Comparison of ENCODE assay signal across 1 cellular context in genomic region chr16:9090101-9090959, GRCh38.
TF ChIP-seq lines count a peak whose summit lies in the region.

No MANE protein-coding gene starts in this region.

TF ChIP-seq in K562, 482 proteins besides CTCF, POLR2A, EP300 and RAD21 (continued from another document and continues in another):
- TF ChIP-seq ZNF589 (CRISPR knock-in tag; IDR thresholded peaks at IDR 0.05; ENCODE audit: low read depth) = 0 out of 2 replicates have a peak, but pooled peaks have one; percentile 77
- 0 out of 2 replicates have a peak, but pooled peaks have one; percentile 17 for TF ChIP-seq STAG1 (CRISPR knock-in tag; IDR thresholded peaks at IDR 0.05; ENCODE audit: borderline replicate concordance)
- TF ChIP-seq ZNF263 (CRISPR knock-in tag; IDR thresholded peaks at IDR 0.05; ENCODE audit: borderline replicate concordance) = no peak
- 0 out of 2 replicates have a peak, but pooled peaks have one; percentile 58 for TF ChIP-seq RBM14 (IDR thresholded peaks at IDR 0.05; ENCODE audit: borderline replicate concordance, insufficient read depth, low read depth, low read length)
- TF ChIP-seq AFF4 (CRISPR knock-in tag; IDR thresholded peaks at IDR 0.05) = peak; percentile 90
- no peak for TF ChIP-seq NFATC3 (IDR thresholded peaks at IDR 0.05)
- no peak for TF ChIP-seq ZNF134 (CRISPR knock-in tag; conservative IDR thresholded peaks at IDR 0.05)
- TF ChIP-seq ZNF780A (CRISPR knock-in tag; IDR thresholded peaks at IDR 0.05) = no peak
- no peak for TF ChIP-seq ZNF551 (CRISPR knock-in tag; IDR thresholded peaks at IDR 0.05)
- no peak for TF ChIP-seq ZNF124 (CRISPR knock-in tag; IDR thresholded peaks at IDR 0.05)
- no peak for TF ChIP-seq ADNP (tag; IDR thresholded peaks at IDR 0.05)
- peak in 1 of 3 experiments; percentile 8 for TF ChIP-seq YY1 (IDR thresholded peaks at IDR 0.05; ENCODE audit: borderline replicate concordance in 1 of 3, control insufficient read depth in 1 of 3, extremely low read depth in 1 of 3, insufficient read depth in 3 of 3, insufficient read length in 1 of 3, insufficient replicate concordance in 2 of 3, low read depth in 1 of 3, low read length in 2 of 3)
- no peak for TF ChIP-seq CEBPZ (IDR thresholded peaks at IDR 0.05; ENCODE audit: borderline replicate concordance, low read depth, low read length)
- peak; percentile 61; the same call in 1 of the 2 replicates for TF ChIP-seq ZBTB7A (IDR thresholded peaks at IDR 0.05; ENCODE audit: borderline replicate concordance, control insufficient read depth, low read depth, low read length)
- TF ChIP-seq ETV6 (IDR thresholded peaks at IDR 0.05; ENCODE audit: borderline replicate concordance in 1 of 2, low read depth in 2 of 2, low read length in 1 of 2) = peak in 1 of 2 experiments; percentile 67; a peak in 1 of 4 replicates
- TF ChIP-seq ETV6 (CRISPR knock-in tag; IDR thresholded peaks at IDR 0.05; ENCODE audit: borderline replicate concordance) = no peak
- no peak for TF ChIP-seq BACH1 (tag; IDR thresholded peaks at IDR 0.05)
- TF ChIP-seq THRB (CRISPR knock-in tag; conservative IDR thresholded peaks at IDR 0.05) = no peak
- no peak for TF ChIP-seq SMC3 (conservative IDR thresholded peaks at IDR 0.05; ENCODE audit: insufficient read depth, low read depth, low read length)
- TF ChIP-seq ZNF57 (CRISPR knock-in tag; IDR thresholded peaks at IDR 0.05) = no peak
- no peak for TF ChIP-seq CHD7 (IDR thresholded peaks at IDR 0.05; ENCODE audit: low read depth, low read length)
- 0 out of 4 replicates have a peak, but pooled peaks of 1 of the 2 experiments have one; percentile 18 for TF ChIP-seq NONO (IDR thresholded peaks at IDR 0.05; ENCODE audit: low read depth in 2 of 2, low read length in 1 of 2)
- no peak for TF ChIP-seq NFXL1 (CRISPR knock-in tag; IDR thresholded peaks at IDR 0.05)
- 0 out of 2 replicates have a peak, but pooled peaks have one; percentile 58 for TF ChIP-seq THAP7 (CRISPR knock-in tag; IDR thresholded peaks at IDR 0.05)
- no peak for TF ChIP-seq POLR2AphosphoS5 (IDR thresholded peaks at IDR 0.05; ENCODE audit: control insufficient read depth, insufficient read depth, low read depth, low read length)
- no peak for TF ChIP-seq ZBED1 (IDR thresholded peaks at IDR 0.05)
- no peak for TF ChIP-seq TCF15 (CRISPR knock-in tag; IDR thresholded peaks at IDR 0.05)
- no peak for TF ChIP-seq TAF15 (IDR thresholded peaks at IDR 0.05; ENCODE audit: low read depth, low read length)
- TF ChIP-seq EZH2 (IDR thresholded peaks at IDR 0.05; ENCODE audit: borderline replicate concordance, low read depth, low read length) = no peak
- peak; percentile 90 for TF ChIP-seq MAX (CRISPR knock-in tag; IDR thresholded peaks at IDR 0.05)
- TF ChIP-seq ZBTB34 (CRISPR knock-in tag; IDR thresholded peaks at IDR 0.05) = no peak
- no peak for TF ChIP-seq ZBTB17 (CRISPR knock-in tag; IDR thresholded peaks at IDR 0.05)
- TF ChIP-seq SRSF3 (IDR thresholded peaks at IDR 0.05; ENCODE audit: insufficient read depth, low read length) = no peak
- TF ChIP-seq PCBP1 (IDR thresholded peaks at IDR 0.05; ENCODE audit: low read depth, low read length, poor library complexity, severe bottlenecking) = no peak
- TF ChIP-seq LCOR (CRISPR knock-in tag; IDR thresholded peaks at IDR 0.05) = 0 out of 2 replicates have a peak, but pooled peaks have one; percentile 29
- no peak for TF ChIP-seq ILF3 (IDR thresholded peaks at IDR 0.05; ENCODE audit: borderline replicate concordance)
